ENCODE assay signal across 8 cellular contexts in genomic region chr3:73848173-73848751, GRCh38.
DNase-seq lines count a peak whose midpoint lies in the region; ATAC-seq, FAIRE-seq and TF ChIP-seq lines count a peak whose summit lies in the region.

No MANE protein-coding gene starts in this region.

- TF ChIP-seq CTCF in C4-2B (conservative IDR thresholded peaks at IDR 0.05) = peak; percentile 79
- peak; percentile 62 for TF ChIP-seq CTCF in Loucy (conservative IDR thresholded peaks at IDR 0.05; ENCODE audit: low read length)
- TF ChIP-seq CTCF in astrocyte (IDR thresholded peaks at IDR 0.05; ENCODE audit: insufficient read depth, low read depth, low read length) = peak; percentile 90

- H3K27me3 Mint-ChIP-seq in astrocyte (ENCODE audit: low read depth, unreplicated experiment) = no peaks in the 10 kb centered on the region
- no peaks in the 10 kb centered on the region for H3K27me3 Mint-ChIP-seq in T-cell

- H2AFZ ChIP-seq in Loucy (ENCODE audit: low read length) (no peak overlapping the region), astrocyte (ENCODE audit: low read depth, low read length) (no peak overlapping the region)

- H4K20me1 ChIP-seq in Loucy (ENCODE audit: insufficient read depth, low read length, poor library complexity, severe bottlenecking) = no peaks in the 10 kb centered on the region
- no peaks in the 10 kb centered on the region for H4K20me1 ChIP-seq in astrocyte (ENCODE audit: insufficient read depth, low read length)

- H3K4me3 Mint-ChIP-seq in astrocyte (ENCODE audit: unreplicated experiment) = no peak overlapping the region
- H3K4me3 Mint-ChIP-seq in T-cell = no peak overlapping the region

- CTCF ChIA-PET in T-cell (lab: Charles Lee) = no interaction called here

- H3K4me2 ChIP-seq in Loucy (ENCODE audit: low read depth, low read length, poor library complexity, severe bottlenecking) = no peak overlapping the region
- H3K4me2 ChIP-seq in astrocyte (ENCODE audit: low read length) = no peak overlapping the region

- H3K79me2 ChIP-seq in Loucy (ENCODE audit: insufficient read depth, low read length) (no peaks in the 10 kb centered on the region), astrocyte (ENCODE audit: insufficient read depth, low read length) (no peaks in the 10 kb centered on the region)

- H3K4me3 ChIP-seq in Loucy (ENCODE audit: low read length, poor library complexity, severe bottlenecking) (no peak overlapping the region), astrocyte (ENCODE audit: insufficient read depth, low read depth, low read length) (no peak overlapping the region)

- H3K27me3 ChIP-seq in Loucy (ENCODE audit: insufficient read depth, low read length, poor library complexity, severe bottlenecking) = no peaks in the 10 kb centered on the region
- no peaks in the 10 kb centered on the region for H3K27me3 ChIP-seq in astrocyte (ENCODE audit: insufficient read depth, low read length)

- POLR2A ChIA-PET in T-cell (lab: Charles Lee) = no interaction called here

- H3K9ac ChIP-seq in Loucy (ENCODE audit: low read depth, low read length, poor library complexity, severe bottlenecking) (no peak overlapping the region), astrocyte (ENCODE audit: low read length) (no peak overlapping the region)

- H3K36me3 Mint-ChIP-seq in astrocyte (ENCODE audit: low read depth, unreplicated experiment) (no peaks in the 10 kb centered on the region), T-cell (no peaks in the 10 kb centered on the region)

- H3K27ac Mint-ChIP-seq in astrocyte (ENCODE audit: unreplicated experiment) (no peak overlapping the region), T-cell (no peak overlapping the region)

- no peaks in the 10 kb centered on the region for H3K4me1 ChIP-seq in Loucy (ENCODE audit: insufficient read depth, low read length, poor library complexity, severe bottlenecking)
- H3K4me1 ChIP-seq in astrocyte (ENCODE audit: insufficient read depth, low read length) = no peaks in the 10 kb centered on the region

- DNase-seq in astrocyte (ENCODE audit: low read depth) = peak; percentile 23
- DNase-seq in kidney glomerular epithelial cell (lab: John Stamatoyannopoulos, UW) = peak; percentile 44
- no peak for DNase-seq in activated CD4-positive, CD25-positive, alpha-beta regulatory T cell (lab: John Stamatoyannopoulos, UW)
- no peak for DNase-seq in T-cell

- ATAC-seq in GM21423 (IDR thresholded peaks at IDR 0.05; ENCODE audit: unreplicated experiment) = no peak
- ATAC-seq in T-cell (replicated peaks in 1 of 4) = no peak
- ATAC-seq in HG02852 (IDR thresholded peaks at IDR 0.05; ENCODE audit: unreplicated experiment) = no peak

- H3F3A ChIP-seq in Loucy (ENCODE audit: low read depth) = no peaks in the 10 kb centered on the region

- no peaks in the 10 kb centered on the region for H3K4me1 Mint-ChIP-seq in astrocyte (ENCODE audit: low read depth, unreplicated experiment)
- H3K4me1 Mint-ChIP-seq in T-cell = no peaks in the 10 kb centered on the region

- H3K27ac ChIP-seq in C4-2B (no peak overlapping the region), astrocyte (ENCODE audit: low read depth, low read length) (no peak overlapping the region)

- H3K36me3 ChIP-seq in Loucy (ENCODE audit: insufficient read depth, low read length) = no peaks in the 10 kb centered on the region
- no peaks in the 10 kb centered on the region for H3K36me3 ChIP-seq in astrocyte (ENCODE audit: insufficient read depth, low read length)

- peaks cover 6% of the 10 kb centered on the region for H3K9me3 Mint-ChIP-seq in astrocyte (ENCODE audit: unreplicated experiment)
- H3K9me3 Mint-ChIP-seq in T-cell = peaks cover 8 to 12% (median 12%) of the 10 kb centered on the region in 3 donors

- H3K9me3 ChIP-seq in Loucy (ENCODE audit: insufficient read depth, low read depth, low read length) = no peaks in the 10 kb centered on the region
- H3K9me3 ChIP-seq in astrocyte (ENCODE audit: insufficient read depth, low read depth, low read length) = no peaks in the 10 kb centered on the region

- no peaks in the 10 kb centered on the region for H3K9me2 ChIP-seq in Loucy (replicated peaks; ENCODE audit: low read depth, low read length)

- FAIRE-seq in astrocyte (lab: Jason Lieb, UNC) = no peak

Comparison
In these comparisons a context has a peak if more than half of its experiments do, and no peak if none do; other contexts are left out.
1. DNase-seq: peak in astrocyte (single experiment) and kidney glomerular epithelial cell (single experiment); none in activated CD4-positive, CD25-positive, alpha-beta regulatory T cell (0 of 4) and T-cell (0 of 34).
2. Peak in every context shown above with its lines, with median percentiles within 50 percentile points of each other: CTCF ChIP-seq.